ENCODE assay signal across 1 cellular context in the genomic region with DNA sequence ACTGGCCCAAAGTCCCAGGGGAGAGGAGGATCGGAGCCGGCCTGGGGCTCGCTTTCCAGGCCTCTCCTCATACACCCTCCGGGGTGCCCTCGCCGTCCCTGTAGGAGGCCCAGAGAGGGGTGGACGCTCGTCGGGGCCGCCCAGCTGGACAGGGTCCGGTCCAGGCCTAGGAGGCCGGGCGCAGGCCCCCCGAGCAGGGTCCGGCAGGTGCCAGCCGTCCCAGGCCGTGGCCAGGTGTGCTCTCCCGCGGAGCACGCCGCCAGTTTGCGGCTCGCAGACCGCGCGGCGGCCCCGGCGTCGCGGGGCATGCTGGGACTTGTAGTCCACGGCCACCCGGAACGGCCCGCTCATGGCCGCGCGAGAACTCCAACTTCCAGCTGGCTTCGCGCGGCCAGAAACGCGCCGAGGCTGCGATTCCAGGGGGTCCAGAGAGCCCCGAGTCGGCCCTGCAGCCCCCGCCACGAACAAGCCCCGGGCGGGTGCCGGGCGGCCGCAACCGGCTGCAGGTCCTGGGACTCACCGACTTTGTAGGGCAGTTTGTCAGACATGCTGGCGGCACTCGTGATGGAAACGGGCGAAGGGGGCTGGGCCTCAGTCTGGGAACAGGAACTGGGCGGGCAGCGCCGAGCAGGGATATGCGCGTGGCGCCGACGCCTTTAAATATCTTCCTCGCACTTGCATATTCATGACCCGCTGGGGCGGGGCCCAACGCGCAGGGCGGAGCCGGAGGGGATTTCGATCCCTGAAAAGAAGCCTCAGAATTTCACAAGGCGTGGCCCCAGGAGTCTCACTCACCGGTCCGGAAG.
TF ChIP-seq lines count a peak whose summit lies in the region.

A gene (minus strand): TSS at position 633 of the 806 bp plus-strand sequence. CDS start 85 bp downstream, at position 548.

TF ChIP-seq in HepG2, 621 proteins besides CTCF, POLR2A, EP300 and RAD21 (continued from another document):
- TF ChIP-seq ZNF782 (CRISPR knock-in tag; IDR thresholded peaks at IDR 0.05; ENCODE audit: borderline replicate concordance) (peak; percentile 95), KAT7 (CRISPR knock-in tag; IDR thresholded peaks at IDR 0.05; ENCODE audit: borderline replicate concordance) (peak; percentile 94), ZNF678 (CRISPR knock-in tag; IDR thresholded peaks at IDR 0.05) (0 out of 2 replicates have a peak, but pooled peaks have one; percentile 55), TBX3 (IDR thresholded peaks at IDR 0.05; ENCODE audit: borderline replicate concordance) (no peak; the same call in 1 of the 2 replicates), HOXD1 (CRISPR knock-in tag; IDR thresholded peaks at IDR 0.05) (no peak), MYC (CRISPR knock-in tag; IDR thresholded peaks at IDR 0.05; ENCODE audit: borderline replicate concordance) (peak; percentile 100), IRX3 (CRISPR knock-in tag; IDR thresholded peaks at IDR 0.05; ENCODE audit: borderline replicate concordance, low read depth) (peak; percentile 36; the same call in 1 of the 2 replicates), SMC3 (IDR thresholded peaks at IDR 0.05; ENCODE audit: low read length) (no peak), CENPT (CRISPR knock-in tag; IDR thresholded peaks at IDR 0.05; ENCODE audit: low read depth) (no peak), MAFF (IDR thresholded peaks at IDR 0.05; ENCODE audit: low read depth, low read length) (peak; percentile 6; the same call in 1 of the 2 replicates), MAFK (conservative IDR thresholded peaks at IDR 0.05 in 1 of 2, IDR thresholded peaks at IDR 0.05 in 1 of 2; ENCODE audit: low read length in 2 of 2) (peak; percentile 12 to 18; a peak in 2 of 4 replicates), TEAD2 (CRISPR knock-in tag; IDR thresholded peaks at IDR 0.05) (peak; percentile 74), CEBPG (CRISPR knock-in tag; IDR thresholded peaks at IDR 0.05) (peak; percentile 67; the same call in 1 of the 2 replicates), POLR2AphosphoS5 (IDR thresholded peaks at IDR 0.05; ENCODE audit: low read depth, low read length) (peak; percentile 97), ZNF383 (CRISPR knock-in tag; IDR thresholded peaks at IDR 0.05; ENCODE audit: borderline replicate concordance) (peak; percentile 12; the same call in 1 of the 2 replicates), ZNF75D (CRISPR knock-in tag; IDR thresholded peaks at IDR 0.05; ENCODE audit: borderline replicate concordance) (no peak), MED1 (CRISPR knock-in tag; IDR thresholded peaks at IDR 0.05) (peak; percentile 81), HOXA7 (CRISPR knock-in tag; IDR thresholded peaks at IDR 0.05) (no peak), FOXO1 (CRISPR knock-in tag; IDR thresholded peaks at IDR 0.05) (peak; percentile 22; the same call in 1 of the 2 replicates), ZNF572 (CRISPR knock-in tag; IDR thresholded peaks at IDR 0.05) (peak; percentile 18; the same call in 1 of the 2 replicates), KAT8 (CRISPR knock-in tag; IDR thresholded peaks at IDR 0.05) (peak; percentile 94), SIX4 (CRISPR knock-in tag; IDR thresholded peaks at IDR 0.05) (peak; percentile 46), ARID2 (CRISPR knock-in tag; IDR thresholded peaks at IDR 0.05; ENCODE audit: borderline replicate concordance) (0 out of 2 replicates have a peak, but pooled peaks have one; percentile 41)
- TF ChIP-seq, protein P1, sequence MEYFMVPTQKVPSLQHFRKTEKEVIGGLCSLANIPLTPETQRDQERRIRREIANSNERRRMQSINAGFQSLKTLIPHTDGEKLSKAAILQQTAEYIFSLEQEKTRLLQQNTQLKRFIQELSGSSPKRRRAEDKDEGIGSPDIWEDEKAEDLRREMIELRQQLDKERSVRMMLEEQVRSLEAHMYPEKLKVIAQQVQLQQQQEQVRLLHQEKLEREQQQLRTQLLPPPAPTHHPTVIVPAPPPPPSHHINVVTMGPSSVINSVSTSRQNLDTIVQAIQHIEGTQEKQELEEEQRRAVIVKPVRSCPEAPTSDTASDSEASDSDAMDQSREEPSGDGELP (IDR thresholded peaks at IDR 0.05; ENCODE audit: borderline replicate concordance, low read depth) = peak; percentile 86
- TF ChIP-seq, protein P2, sequence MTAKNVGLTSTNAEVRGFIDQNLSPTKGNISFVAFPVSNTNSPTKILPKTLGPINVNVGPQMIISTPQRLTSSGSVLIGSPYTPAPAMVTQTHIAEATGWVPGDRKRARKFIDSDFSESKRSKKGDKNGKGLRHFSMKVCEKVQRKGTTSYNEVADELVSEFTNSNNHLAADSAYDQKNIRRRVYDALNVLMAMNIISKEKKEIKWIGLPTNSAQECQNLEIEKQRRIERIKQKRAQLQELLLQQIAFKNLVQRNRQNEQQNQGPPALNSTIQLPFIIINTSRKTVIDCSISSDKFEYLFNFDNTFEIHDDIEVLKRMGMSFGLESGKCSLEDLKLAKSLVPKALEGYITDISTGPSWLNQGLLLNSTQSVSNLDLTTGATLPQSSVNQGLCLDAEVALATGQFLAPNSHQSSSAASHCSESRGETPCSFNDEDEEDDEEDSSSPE (CRISPR knock-in tag; IDR thresholded peaks at IDR 0.05) = peak; percentile 96
- TF ChIP-seq, protein P3, sequence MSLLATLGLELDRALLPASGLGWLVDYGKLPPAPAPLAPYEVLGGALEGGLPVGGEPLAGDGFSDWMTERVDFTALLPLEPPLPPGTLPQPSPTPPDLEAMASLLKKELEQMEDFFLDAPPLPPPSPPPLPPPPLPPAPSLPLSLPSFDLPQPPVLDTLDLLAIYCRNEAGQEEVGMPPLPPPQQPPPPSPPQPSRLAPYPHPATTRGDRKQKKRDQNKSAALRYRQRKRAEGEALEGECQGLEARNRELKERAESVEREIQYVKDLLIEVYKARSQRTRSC (CRISPR knock-in tag; IDR thresholded peaks at IDR 0.05; ENCODE audit: low read depth) = 0 out of 2 replicates have a peak, but pooled peaks have one; percentile 33
- TF ChIP-seq, protein P4, sequence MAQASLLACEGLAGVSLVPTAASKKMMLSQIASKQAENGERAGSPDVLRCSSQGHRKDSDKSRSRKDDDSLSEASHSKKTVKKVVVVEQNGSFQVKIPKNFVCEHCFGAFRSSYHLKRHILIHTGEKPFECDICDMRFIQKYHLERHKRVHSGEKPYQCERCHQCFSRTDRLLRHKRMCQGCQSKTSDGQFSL (CRISPR knock-in tag; IDR thresholded peaks at IDR 0.05) = peak; percentile 75; the same call in 1 of the 2 replicates
